In the genomic region with DNA sequence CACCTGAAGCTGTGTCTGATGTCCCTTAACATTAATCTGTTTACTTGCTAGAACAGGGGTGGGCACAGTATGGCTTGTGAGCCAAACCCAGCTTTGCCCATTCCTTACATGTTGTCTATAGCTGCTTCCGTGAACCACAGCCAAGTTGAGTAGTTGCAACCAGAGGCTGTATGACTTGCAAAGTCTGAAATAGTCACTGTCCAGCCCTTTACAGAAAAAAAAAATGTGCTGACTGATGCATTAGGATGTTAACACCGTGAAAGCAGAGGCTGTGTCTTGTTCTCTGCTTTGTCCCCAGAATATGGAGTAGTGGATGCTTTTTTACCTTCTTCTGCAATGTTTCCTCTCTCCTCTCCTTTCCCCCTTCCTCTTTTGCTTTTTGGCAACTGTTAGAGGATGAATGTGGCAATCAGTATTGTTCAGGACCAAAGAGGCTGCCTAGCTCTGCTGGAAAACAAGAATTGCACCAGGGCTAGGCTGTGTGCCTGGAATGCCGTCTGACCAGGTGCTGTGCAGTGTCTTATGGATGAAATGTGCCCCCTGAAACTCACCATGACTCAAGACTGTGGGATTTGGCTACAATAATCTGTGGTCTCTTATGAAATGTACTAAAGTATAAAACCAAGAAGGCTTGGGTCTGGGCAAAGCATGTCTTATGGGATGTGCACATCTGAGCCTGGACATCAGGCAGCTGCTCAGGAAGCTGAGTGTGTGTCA, we compare ENCODE assay signal across 13 cellular contexts.
A peak's percentile ranks its signal among the peaks of the same experiment; 100 is the strongest.
DNase-seq lines count a peak whose midpoint lies in the region; ATAC-seq and TF ChIP-seq lines count a peak whose summit lies in the region.
"Had no signal": no experiment of that assay in that cellular context is flagged by ENCODE, and none has a peak within 500 bp of the region (broad histone marks: within the 10 kb centered on the region; RNA-seq: fewer than 3 reads in every experiment).

No MANE protein-coding gene starts in this region.

- no peak for TF ChIP-seq CTCF in AG09309 (IDR thresholded peaks at IDR 0.05; ENCODE audit: control insufficient read depth, insufficient read depth, low read depth, low read length, missing control alignments)
- TF ChIP-seq CTCF in cardiac fibroblast (IDR thresholded peaks at IDR 0.05; ENCODE audit: low read depth, low read length): no peak

- DNase-seq in AG09309 (ENCODE audit: low read depth): peak; percentile 92
- DNase-seq in M059J (ENCODE audit: low read depth): peak; percentile 52
- peak; percentile 87 to 96 for DNase-seq in cardiac fibroblast (ENCODE audit: low read depth in 2 of 2)
- DNase-seq in myocyte (ENCODE audit: low read depth): peak; percentile 55
- DNase-seq in NCI-H510A treated with DMSO at 0.1 percent for 48 hours (lab: John Stamatoyannopoulos, UW): no peak
- no peak for DNase-seq in NCI-H1417 treated with DMSO at 0.1 percent for 48 hours (lab: John Stamatoyannopoulos, UW)
- DNase-seq: activated CD4-positive, alpha-beta T cell treated with anti-CD3 and anti-CD28 coated beads, Interleukin-2, amount 10 ng/mL, durations not matched to agents 7 days and 5 days; activated naive CD4-positive, alpha-beta T cell treated with anti-CD3 and anti-CD28 coated beads for 36 hours; BE2C; dorsolateral prefrontal cortex had no signal

- H3K4me3 ChIP-seq in AG09309 (ENCODE audit: control insufficient read depth, low read depth, low read length): no peak overlapping the region
- no peak overlapping the region for H3K4me3 ChIP-seq in cardiac fibroblast (replicated peaks in 1 of 2; ENCODE audit: low read depth in 2 of 2, low read length in 2 of 2)
- H3K4me3 ChIP-seq: dorsolateral prefrontal cortex had no signal

- no peak for TF ChIP-seq POLR2A in GM18505 (IDR thresholded peaks at IDR 0.05; ENCODE audit: borderline replicate concordance, extremely low read depth, insufficient read depth, insufficient read length)

- ATAC-seq in GM18873 (IDR thresholded peaks at IDR 0.05; ENCODE audit: low FRiP score, unreplicated experiment): no peak
- ATAC-seq in GM18505 (IDR thresholded peaks at IDR 0.05; ENCODE audit: unreplicated experiment): no peak
- ATAC-seq: natural killer cell treated with Interleukin-12 subunit alpha and Interleukin-12 subunit beta and Interleukin-15 and Interleukin-18, amount 100 ng/mL, for 72 hours had no signal

Comparison
In these comparisons a context has a peak if more than half of its experiments do, and no peak if none do; other contexts are left out.
1. DNase-seq: peak in AG09309 (single experiment), M059J (single experiment), cardiac fibroblast (2 of 2) and myocyte (single experiment); none in NCI-H510A treated with DMSO at 0.1 percent for 48 hours (single experiment) and NCI-H1417 treated with DMSO at 0.1 percent for 48 hours (single experiment).